In the genomic region with DNA sequence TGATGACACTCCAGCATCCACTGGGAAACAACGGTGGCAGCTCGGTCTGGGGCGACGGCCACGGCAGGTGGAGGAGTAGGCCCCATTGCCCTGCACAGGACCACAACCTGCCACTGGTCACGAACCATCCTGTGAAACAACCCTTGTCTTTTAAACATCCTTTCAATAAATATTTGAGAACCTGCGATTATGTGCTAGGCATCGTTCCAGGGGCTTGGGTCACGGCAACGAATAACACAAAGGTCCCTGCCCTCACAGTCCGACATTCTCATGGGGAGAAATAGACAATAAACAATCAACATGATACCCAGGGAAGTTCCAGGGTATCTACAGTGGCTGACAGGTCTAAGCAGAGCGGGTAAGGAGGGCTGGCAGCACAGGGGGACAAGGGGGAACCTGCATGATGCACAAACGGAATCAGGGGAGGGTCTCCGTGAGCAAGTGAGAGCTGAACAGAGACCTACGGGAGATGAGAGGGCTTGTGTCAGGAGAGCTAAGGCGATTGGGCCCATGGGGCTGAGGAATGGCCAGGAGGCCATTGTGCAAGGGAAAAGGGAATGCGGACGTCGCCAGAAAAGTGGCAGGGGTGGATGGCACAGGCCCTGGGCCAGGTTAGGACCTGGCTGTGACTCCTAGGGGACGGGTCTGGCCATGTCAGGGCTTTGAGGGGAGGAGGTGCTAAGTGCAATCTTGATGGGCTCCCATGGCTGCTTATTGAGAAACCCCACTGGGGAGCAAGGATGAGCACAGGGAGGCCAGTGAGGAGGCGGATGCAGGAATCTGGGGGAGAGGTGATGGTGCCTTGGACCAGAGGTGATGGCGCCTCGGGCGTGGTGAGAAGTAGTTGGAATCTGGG, we compare ENCODE assay signal across 1 cellular context.
TF ChIP-seq lines count a peak whose summit lies in the region.

No MANE protein-coding gene starts in this region.

TF ChIP-seq in HepG2, 621 proteins besides CTCF, POLR2A, EP300 and RAD21 (continued from another document):
- TF ChIP-seq, protein P1, sequence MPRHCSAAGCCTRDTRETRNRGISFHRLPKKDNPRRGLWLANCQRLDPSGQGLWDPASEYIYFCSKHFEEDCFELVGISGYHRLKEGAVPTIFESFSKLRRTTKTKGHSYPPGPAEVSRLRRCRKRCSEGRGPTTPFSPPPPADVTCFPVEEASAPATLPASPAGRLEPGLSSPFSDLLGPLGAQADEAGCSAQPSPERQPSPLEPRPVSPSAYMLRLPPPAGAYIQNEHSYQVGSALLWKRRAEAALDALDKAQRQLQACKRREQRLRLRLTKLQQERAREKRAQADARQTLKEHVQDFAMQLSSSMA (CRISPR knock-in tag; IDR thresholded peaks at IDR 0.05): no peak
- TF ChIP-seq, protein P2, sequence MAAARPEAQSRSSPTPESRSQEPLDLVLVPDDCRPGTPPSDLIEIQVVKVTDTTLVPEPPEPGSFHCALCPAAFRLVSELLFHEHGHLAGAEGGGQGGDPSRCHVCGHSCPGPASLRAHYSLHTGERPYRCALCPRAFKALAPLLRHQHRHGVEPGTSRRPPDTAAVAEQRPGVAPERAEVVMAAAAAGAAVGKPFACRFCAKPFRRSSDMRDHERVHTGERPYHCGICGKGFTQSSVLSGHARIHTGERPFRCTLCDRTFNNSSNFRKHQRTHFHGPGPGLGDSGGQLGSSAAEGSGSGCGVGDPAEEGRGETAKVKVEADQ (CRISPR knock-in tag; IDR thresholded peaks at IDR 0.05; ENCODE audit: borderline replicate concordance): no peak
- TF ChIP-seq, protein P3, sequence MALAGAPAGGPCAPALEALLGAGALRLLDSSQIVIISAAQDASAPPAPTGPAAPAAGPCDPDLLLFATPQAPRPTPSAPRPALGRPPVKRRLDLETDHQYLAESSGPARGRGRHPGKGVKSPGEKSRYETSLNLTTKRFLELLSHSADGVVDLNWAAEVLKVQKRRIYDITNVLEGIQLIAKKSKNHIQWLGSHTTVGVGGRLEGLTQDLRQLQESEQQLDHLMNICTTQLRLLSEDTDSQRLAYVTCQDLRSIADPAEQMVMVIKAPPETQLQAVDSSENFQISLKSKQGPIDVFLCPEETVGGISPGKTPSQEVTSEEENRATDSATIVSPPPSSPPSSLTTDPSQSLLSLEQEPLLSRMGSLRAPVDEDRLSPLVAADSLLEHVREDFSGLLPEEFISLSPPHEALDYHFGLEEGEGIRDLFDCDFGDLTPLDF (CRISPR knock-in tag; IDR thresholded peaks at IDR 0.05): no peak
- TF ChIP-seq GATA4 (IDR thresholded peaks at IDR 0.05; ENCODE audit: borderline replicate concordance, low read depth) (no peak), ZNF883 (CRISPR knock-in tag; IDR thresholded peaks at IDR 0.05; ENCODE audit: not compliant biosample characterization) (peak; percentile 20), ZSCAN25 (CRISPR knock-in tag; IDR thresholded peaks at IDR 0.05) (no peak), SIX4 (CRISPR knock-in tag; IDR thresholded peaks at IDR 0.05) (no peak), SP1 (IDR thresholded peaks at IDR 0.05) (no peak), SP1 (CRISPR knock-in tag; IDR thresholded peaks at IDR 0.05) (no peak), ZNF138 (CRISPR knock-in tag; IDR thresholded peaks at IDR 0.05; ENCODE audit: low read depth) (no peak), RAD51 (IDR thresholded peaks at IDR 0.05; ENCODE audit: borderline replicate concordance) (no peak), ZNF747 (CRISPR knock-in tag; IDR thresholded peaks at IDR 0.05; ENCODE audit: borderline replicate concordance) (no peak), SNAI1 (CRISPR knock-in tag; IDR thresholded peaks at IDR 0.05; ENCODE audit: borderline replicate concordance) (no peak), ZNF670 (CRISPR knock-in tag; IDR thresholded peaks at IDR 0.05; ENCODE audit: borderline replicate concordance) (no peak)
